Comparison of ENCODE assay signal across 10 cellular contexts in the genomic region with DNA sequence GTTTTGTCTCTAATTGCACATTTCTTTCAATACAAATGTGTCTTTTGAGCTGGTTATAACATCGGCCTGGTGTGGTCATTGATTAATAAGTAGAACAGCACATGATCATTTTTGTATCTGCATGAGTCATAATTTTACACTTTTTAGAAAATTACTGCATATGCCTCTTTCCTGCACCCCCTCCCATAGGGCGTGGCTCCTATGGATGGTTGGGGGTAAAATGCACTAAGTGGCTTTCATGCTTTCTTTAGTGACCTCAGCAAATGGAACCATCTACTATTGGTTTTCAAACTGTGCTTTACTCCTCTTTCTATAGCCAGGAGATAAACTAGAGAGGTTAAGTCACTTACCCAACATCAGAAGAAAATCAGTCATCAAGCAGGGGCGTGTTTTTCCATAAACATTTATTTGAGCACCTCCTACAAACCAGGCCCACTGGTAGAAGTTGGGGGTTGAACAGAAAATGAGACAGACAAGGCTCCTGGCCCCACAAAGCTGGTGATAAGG. TPM values are rescaled to one million over a fixed set of nuclear protein-coding genes. Genes with fewer than 3 reads are reported as not detected.
A peak's percentile ranks its signal among the peaks of the same experiment; 100 is the strongest.
DNase-seq lines count a peak whose midpoint lies in the region; ATAC-seq and TF ChIP-seq lines count a peak whose summit lies in the region.
"Had no signal": no experiment of that assay in that cellular context is flagged by ENCODE, and none has a peak within 500 bp of the region (broad histone marks: within the 10 kb centered on the region; RNA-seq: fewer than 3 reads in every experiment).

No MANE protein-coding gene starts in this region.

- H3K36me3 ChIP-seq in cardiac muscle cell (no peaks in the 10 kb centered on the region), muscle layer of colon (ENCODE audit: insufficient read depth, low read length) (peaks cover 11% of the 10 kb centered on the region), uterus (no peaks in the 10 kb centered on the region)

- no peak for ATAC-seq in left ventricle myocardium superior
- ATAC-seq in activated T-cell treated with anti-CD3 and anti-CD28 coated beads, Interleukin-2, amount 50 U/mL, for 4 hours: peak; percentile 7 to 19

- no peaks in the 10 kb centered on the region for H3K27me3 ChIP-seq in cardiac muscle cell
- H3K27me3 ChIP-seq in muscle layer of colon (ENCODE audit: control insufficient read depth in 1 of 2, insufficient read depth in 2 of 2, low read length in 2 of 2): no peaks in the 10 kb centered on the region
- no peaks in the 10 kb centered on the region for H3K27me3 ChIP-seq in uterus

- peak overlapping the region; percentile 50 for H3K4me3 Mint-ChIP-seq in activated T-cell treated with anti-CD3 and anti-CD28 coated beads, Interleukin-2, amount 50 U/mL, for 4 hours

- intact Hi-C loops in left ventricle myocardium superior (cut with micrococcal nuclease): no loop called here
- intact Hi-C loops in uterus (cut with DNase I; ENCODE audit: low total_unique reads): no loop called here

- H3K27ac ChIP-seq in cardiac muscle cell (peak overlapping the region; percentile 81), muscle layer of colon (ENCODE audit: low read depth, low read length) (peak overlapping the region; percentile 3), uterus (peak overlapping the region; percentile 25 to 93)
- H3K27ac ChIP-seq: VCaP had no signal

- no peak overlapping the region for H3K9ac ChIP-seq in muscle layer of colon (ENCODE audit: low read length)

- TF ChIP-seq CTCF in cardiac muscle cell (IDR thresholded peaks at IDR 0.05; ENCODE audit: low read depth, low read length): no peak
- TF ChIP-seq CTCF in uterus (IDR thresholded peaks at IDR 0.05): no peak

- H3K9me3 ChIP-seq in cardiac muscle cell (ENCODE audit: low read depth) (no peaks in the 10 kb centered on the region), muscle layer of colon (ENCODE audit: low read length) (no peaks in the 10 kb centered on the region), uterus (no peaks in the 10 kb centered on the region)

- H3K36me3 Mint-ChIP-seq in activated T-cell treated with anti-CD3 and anti-CD28 coated beads, Interleukin-2, amount 50 U/mL, for 4 hours (ENCODE audit: insufficient read depth): peaks cover 10% of the 10 kb centered on the region

- no peaks in the 10 kb centered on the region for H3K27me3 Mint-ChIP-seq in activated T-cell treated with anti-CD3 and anti-CD28 coated beads, Interleukin-2, amount 50 U/mL, for 4 hours (ENCODE audit: low read depth)

- H3K4me1 ChIP-seq in cardiac muscle cell (ENCODE audit: low read depth) (peaks cover 65% of the 10 kb centered on the region), muscle layer of colon (ENCODE audit: insufficient read depth, low read length) (peaks cover 71% of the 10 kb centered on the region), uterus (peaks cover 8 to 13% of the 10 kb centered on the region in 2 donors)

- no peak overlapping the region for H3K4me3 ChIP-seq in cardiac muscle cell
- H3K4me3 ChIP-seq in muscle layer of colon (ENCODE audit: low read depth in 1 of 2, low read length in 2 of 2): no peak overlapping the region
- no peak overlapping the region for H3K4me3 ChIP-seq in uterus

- no peak for DNase-seq in cardiac muscle cell (ENCODE audit: low read depth in 1 of 2, low spot score in 1 of 2)
- no peak for DNase-seq in left ventricle myocardium superior
- DNase-seq in activated T-cell treated with anti-CD3 and anti-CD28 coated beads, Interleukin-2, amount 50 U/mL, for 4 hours: peak; percentile 41
- DNase-seq in uterus: no peak
- no peak for DNase-seq in C1 segment of cervical spinal cord (lab: John Stamatoyannopoulos, UW)
- no peak for DNase-seq in COLO668 (lab: John Stamatoyannopoulos, UW; ENCODE audit: unreplicated experiment)
- DNase-seq in NCI-H146 (lab: John Stamatoyannopoulos, UW): no peak
- DNase-seq: NCI-H1048 had no signal

- no peaks in the 10 kb centered on the region for H3K9me3 Mint-ChIP-seq in activated T-cell treated with anti-CD3 and anti-CD28 coated beads, Interleukin-2, amount 50 U/mL, for 4 hours

- TF ChIP-seq POLR2A in uterus (IDR thresholded peaks at IDR 0.05): no peak

- peaks cover 86% of the 10 kb centered on the region for H3K4me1 Mint-ChIP-seq in activated T-cell treated with anti-CD3 and anti-CD28 coated beads, Interleukin-2, amount 50 U/mL, for 4 hours (ENCODE audit: low read depth)

RNA-seq across cellular contexts. Expression of gene ANXA6, which starts 3.8 kb away (rescaled TPM):
- total RNA-seq in cardiac muscle cell (628 and 658 TPM in 2 replicates), left ventricle myocardium superior (214 TPM), uterus (100 to 1,000 TPM; 131 to 346 (median 252) TPM)
- 404 and 448 TPM in 2 replicates for polyA plus RNA-seq in cardiac muscle cell
- total RNA-seq in activated T-cell treated with anti-CD3 and anti-CD28 coated beads, Interleukin-2, amount 50 U/mL, for 4 hours: 100 to 1,000 TPM; 102 to 156 (median 128) TPM

Comparison
In these comparisons a context has a peak if more than half of its experiments do, and no peak if none do; other contexts are left out.
1. H3K27ac ChIP-seq: peak in every context shown above with its lines; median percentile 81 in cardiac muscle cell; 59 in uterus; 3 in muscle layer of colon.